ENCODE assay signal across 8 cellular contexts in genomic region chr9:112380771-112381181, GRCh38. TPM values are rescaled to one million over a fixed set of nuclear protein-coding genes. Genes with fewer than 3 reads are reported as not detected.
DNase-seq lines count a peak whose midpoint lies in the region; ATAC-seq lines count a peak whose summit lies in the region.

No MANE protein-coding gene starts in this region.

- peak in 1 of 3 donors; percentile 51 for DNase-seq in CD4-positive, CD25-positive, alpha-beta regulatory T cell
- no peak for DNase-seq in activated T-helper 2 cell treated with anti-CD3 and anti-CD28 coated beads, Interferon-gamma antibody, Interleukin-2, Interleukin-4, amounts not matched to agents 10 μg/mL and 5 μg/mL and 100 μg/mL, durations not matched to agents 14 hours and 24 hours and 36 hours (ENCODE audit: low spot score)
- DNase-seq in left ventricle myocardium superior (no peak), medulla oblongata (ENCODE audit: extremely low spot score) (no peak), NCI-H146 treated with DMSO at 0.1 percent for 48 hours (lab: John Stamatoyannopoulos, UW; ENCODE audit: unreplicated experiment) (no peak), amniotic stem cell (lab: John Stamatoyannopoulos, UW) (no peak)

- H3K36me3 ChIP-seq in CD4-positive, CD25-positive, alpha-beta regulatory T cell (ENCODE audit: control insufficient read depth, insufficient read depth, low read length) = no peaks in the 10 kb centered on the region
- H3K36me3 ChIP-seq in HUES6 (ENCODE audit: control insufficient read depth, insufficient read depth, low read length) = no peaks in the 10 kb centered on the region
- H3K36me3 ChIP-seq in skeletal muscle satellite cell (ENCODE audit: insufficient read depth, low read length) = peaks cover 4% of the 10 kb centered on the region

- peak overlapping the region in 2 of 3 donors; percentile 82 to 95 for H3K27ac Mint-ChIP-seq in CD4-positive, CD25-positive, alpha-beta regulatory T cell
- peak overlapping the region; percentile 100 for H3K27ac Mint-ChIP-seq in activated T-helper 2 cell treated with anti-CD3 and anti-CD28 coated beads, Interferon-gamma antibody, Interleukin-2, Interleukin-4, amounts not matched to agents 10 μg/mL and 5 μg/mL and 100 μg/mL, durations not matched to agents 14 hours and 24 hours and 36 hours

- H3K4me3 Mint-ChIP-seq in CD4-positive, CD25-positive, alpha-beta regulatory T cell = peak overlapping the region; percentile 99 to 100 (median 100)
- H3K4me3 Mint-ChIP-seq in activated T-helper 2 cell treated with anti-CD3 and anti-CD28 coated beads, Interferon-gamma antibody, Interleukin-2, Interleukin-4, amounts not matched to agents 10 μg/mL and 5 μg/mL and 100 μg/mL, durations not matched to agents 14 hours and 24 hours and 36 hours (ENCODE audit: low read depth) = peak overlapping the region; percentile 99

- H3K9me3 Mint-ChIP-seq in CD4-positive, CD25-positive, alpha-beta regulatory T cell = no peaks in the 10 kb centered on the region
- H3K9me3 Mint-ChIP-seq in activated T-helper 2 cell treated with anti-CD3 and anti-CD28 coated beads, Interferon-gamma antibody, Interleukin-2, Interleukin-4, amounts not matched to agents 10 μg/mL and 5 μg/mL and 100 μg/mL, durations not matched to agents 14 hours and 24 hours and 36 hours = no peaks in the 10 kb centered on the region

- no peak for ATAC-seq in CD4-positive, CD25-positive, alpha-beta regulatory T cell (ENCODE audit: low read depth in 2 of 2)
- peak; percentile 33 for ATAC-seq in left ventricle myocardium superior

- H3K4me1 Mint-ChIP-seq in CD4-positive, CD25-positive, alpha-beta regulatory T cell = peaks cover 33 to 71% (median 58%) of the 10 kb centered on the region in 4 donors
- peaks cover 55% of the 10 kb centered on the region for H3K4me1 Mint-ChIP-seq in activated T-helper 2 cell treated with anti-CD3 and anti-CD28 coated beads, Interferon-gamma antibody, Interleukin-2, Interleukin-4, amounts not matched to agents 10 μg/mL and 5 μg/mL and 100 μg/mL, durations not matched to agents 14 hours and 24 hours and 36 hours (ENCODE audit: low read depth)

- H3K27me3 Mint-ChIP-seq in CD4-positive, CD25-positive, alpha-beta regulatory T cell = no peaks in the 10 kb centered on the region
- no peaks in the 10 kb centered on the region for H3K27me3 Mint-ChIP-seq in activated T-helper 2 cell treated with anti-CD3 and anti-CD28 coated beads, Interferon-gamma antibody, Interleukin-2, Interleukin-4, amounts not matched to agents 10 μg/mL and 5 μg/mL and 100 μg/mL, durations not matched to agents 14 hours and 24 hours and 36 hours (ENCODE audit: low read depth)

- no peak overlapping the region for H3K27ac ChIP-seq in CD4-positive, CD25-positive, alpha-beta regulatory T cell (ENCODE audit: insufficient read depth, low read length, poor library complexity, severe bottlenecking)
- no peak overlapping the region for H3K27ac ChIP-seq in HUES6 (ENCODE audit: low read depth, low read length)

- H3K36me3 Mint-ChIP-seq in CD4-positive, CD25-positive, alpha-beta regulatory T cell = no peaks in the 10 kb centered on the region
- H3K36me3 Mint-ChIP-seq in activated T-helper 2 cell treated with anti-CD3 and anti-CD28 coated beads, Interferon-gamma antibody, Interleukin-2, Interleukin-4, amounts not matched to agents 10 μg/mL and 5 μg/mL and 100 μg/mL, durations not matched to agents 14 hours and 24 hours and 36 hours (ENCODE audit: low read depth) = peaks cover 6% of the 10 kb centered on the region

- peak overlapping the region; percentile 91 for H3K4me2 ChIP-seq in skeletal muscle satellite cell (ENCODE audit: low read length)

- intact Hi-C loops in activated T-helper 2 cell treated with anti-CD3 and anti-CD28 coated beads, Interferon-gamma antibody, Interleukin-2, Interleukin-4, amounts not matched to agents 10 μg/mL and 5 μg/mL and 100 μg/mL, durations not matched to agents 14 hours and 24 hours and 36 hours (cut with micrococcal nuclease) = loop anchor here (2.0 kb wide), 1 partner anchor 106 kb away; the partner anchor contains the start of gene KIAA1958
- intact Hi-C loops in left ventricle myocardium superior (cut with micrococcal nuclease) = no loop called here

- H3K27me3 ChIP-seq in CD4-positive, CD25-positive, alpha-beta regulatory T cell (ENCODE audit: control insufficient read depth, insufficient read depth, low read length) = no peaks in the 10 kb centered on the region
- H3K27me3 ChIP-seq in HUES6 (ENCODE audit: control insufficient read depth, insufficient read depth, low read length) (no peaks in the 10 kb centered on the region), skeletal muscle satellite cell (ENCODE audit: control insufficient read depth, insufficient read depth, low read length) (no peaks in the 10 kb centered on the region)

- peaks cover 36% of the 10 kb centered on the region for H3K4me1 ChIP-seq in CD4-positive, CD25-positive, alpha-beta regulatory T cell (ENCODE audit: control insufficient read depth, insufficient read depth, low read length, poor library complexity, severe bottlenecking)
- H3K4me1 ChIP-seq in HUES6 (ENCODE audit: control insufficient read depth, insufficient read depth, low read length) (peaks cover 18% of the 10 kb centered on the region), skeletal muscle satellite cell (ENCODE audit: control insufficient read depth, insufficient read depth, low read length) (peaks cover 25% of the 10 kb centered on the region)

- no peaks in the 10 kb centered on the region for H3K9me3 ChIP-seq in CD4-positive, CD25-positive, alpha-beta regulatory T cell (ENCODE audit: control insufficient read depth in 2 of 2, low read length in 2 of 2)
- peaks cover 3% of the 10 kb centered on the region; the same call in 1 of the 2 replicates for H3K9me3 ChIP-seq in HUES6 (ENCODE audit: control insufficient read depth, insufficient read depth, low read depth, low read length)
- H3K9me3 ChIP-seq in skeletal muscle satellite cell (replicated peaks; ENCODE audit: low read length) = no peaks in the 10 kb centered on the region

- H3K9ac ChIP-seq in HUES6 (ENCODE audit: low read length) (peak overlapping the region; percentile 75), skeletal muscle satellite cell (ENCODE audit: low read depth, low read length) (peak overlapping the region; percentile 91)

- H3K4me3 ChIP-seq in CD4-positive, CD25-positive, alpha-beta regulatory T cell (ENCODE audit: low read depth, low read length) = peak overlapping the region; percentile 78
- H3K4me3 ChIP-seq in HUES6 (ENCODE audit: low read depth, low read length) (peak overlapping the region; percentile 84), skeletal muscle satellite cell (ENCODE audit: low read length) (peak overlapping the region; percentile 87)

RNA-seq across cellular contexts. Expression of gene HSDL2, which starts 0.9 kb away (rescaled TPM):
- 15.3 TPM for total RNA-seq in CD4-positive, CD25-positive, alpha-beta regulatory T cell
- 10 to 100 TPM; 19.5 to 30.4 (median 23.2) TPM for polyA plus RNA-seq in CD4-positive, CD25-positive, alpha-beta regulatory T cell
- 20.4 and 21.8 TPM in 2 replicates for total RNA-seq in activated T-helper 2 cell treated with anti-CD3 and anti-CD28 coated beads, Interferon-gamma antibody, Interleukin-2, Interleukin-4, amounts not matched to agents 10 μg/mL and 5 μg/mL and 100 μg/mL, durations not matched to agents 14 hours and 24 hours and 36 hours
- total RNA-seq in left ventricle myocardium superior = 284 TPM
- total RNA-seq in skeletal muscle satellite cell (2012; rRNA removed) = 36.7 and 47.4 TPM in 2 replicates

RNA-seq across cellular contexts. Expression of gene PTBP3, which starts 47.4 kb away (rescaled TPM):
- total RNA-seq in CD4-positive, CD25-positive, alpha-beta regulatory T cell = 144 TPM
- polyA plus RNA-seq in CD4-positive, CD25-positive, alpha-beta regulatory T cell = 10 to 100 TPM; 49.5 to 56.8 (median 52.8) TPM
- total RNA-seq in activated T-helper 2 cell treated with anti-CD3 and anti-CD28 coated beads, Interferon-gamma antibody, Interleukin-2, Interleukin-4, amounts not matched to agents 10 μg/mL and 5 μg/mL and 100 μg/mL, durations not matched to agents 14 hours and 24 hours and 36 hours = 108 and 116 TPM in 2 replicates
- total RNA-seq in left ventricle myocardium superior = 19.4 TPM
- total RNA-seq in skeletal muscle satellite cell (2012; rRNA removed) = 19.0 and 25.1 TPM in 2 replicates

Comparison
In these comparisons a context has a peak if more than half of its experiments do, and no peak if none do; other contexts are left out.
1. RNA of gene HSDL2, which starts 0.9 kb away (total RNA-seq): 284 TPM in left ventricle myocardium superior (single experiment); 20.4 to 21.8 TPM in activated T-helper 2 cell treated with anti-CD3 and anti-CD28 coated beads, Interferon-gamma antibody, Interleukin-2, Interleukin-4, amounts not matched to agents 10 μg/mL and 5 μg/mL and 100 μg/mL, durations not matched to agents 14 hours and 24 hours and 36 hours and 15.3 TPM in CD4-positive, CD25-positive, alpha-beta regulatory T cell (single experiment); every median in the first group is over 10 times any median in the second.
2. Peak in every context shown above with its lines, with median percentiles within 50 percentile points of each other: H3K4me3 ChIP-seq.